Comparison of ENCODE assay signal across 1 cellular context in genomic region chr9:133149130-133150015, GRCh38.
TF ChIP-seq lines count a peak whose summit lies in the region.

No MANE protein-coding gene starts in this region.

TF ChIP-seq in WTC11, 78 proteins besides CTCF, POLR2A, EP300 and RAD21 (continued from another document):
- 0 out of 2 replicates have a peak, but pooled peaks have one; percentile 78 for TF ChIP-seq PREB (CRISPR knock-in tag; IDR thresholded peaks at IDR 0.05; ENCODE audit: borderline replicate concordance)
- TF ChIP-seq KAT7 (CRISPR knock-in tag; IDR thresholded peaks at IDR 0.05; ENCODE audit: borderline replicate concordance) = peak; percentile 84; the same call in 1 of the 2 replicates
- TF ChIP-seq ZNF425 (CRISPR knock-in tag; conservative IDR thresholded peaks at IDR 0.05) = no peak
